In genomic region chr11:118415739-118416068, GRCh38 we compare ENCODE assay signal across 8 cellular contexts. TPM values are rescaled to one million over a fixed set of nuclear protein-coding genes. Genes with fewer than 3 reads are reported as not detected.
DNase-seq lines count a peak whose midpoint lies in the region; ATAC-seq, FAIRE-seq and TF ChIP-seq lines count a peak whose summit lies in the region.
"Had no signal": no experiment of that assay in that cellular context is flagged by ENCODE, and none has a peak within 500 bp of the region (broad histone marks: within the 10 kb centered on the region; RNA-seq: fewer than 3 reads in every experiment).

No MANE protein-coding gene starts in this region.

- no peaks in the 10 kb centered on the region for H3K9me3 Mint-ChIP-seq in activated T-helper 17 cell treated with anti-CD3 and anti-CD28 coated beads, Interleukin-2, amount 50 U/mL, for 72 hours

- peak overlapping the region; percentile 67 for H3K4me2 ChIP-seq in Karpas-422 (ENCODE audit: low read depth, low read length, poor library complexity, severe bottlenecking)

- no peak for TF ChIP-seq CTCF in kidney (IDR thresholded peaks at IDR 0.05; ENCODE audit: borderline replicate concordance, extremely low read depth, insufficient read depth)

- H3K4me1 ChIP-seq in Karpas-422 (ENCODE audit: low read length) (peaks cover 30% of the 10 kb centered on the region), kidney (ENCODE audit: control insufficient read depth in 1 of 2, insufficient read depth in 1 of 2, low read depth in 1 of 2, low read length in 2 of 2) (peaks cover 0 to 15% of the 10 kb centered on the region in 2 donors)
- H3K4me1 ChIP-seq: tibial artery had no signal

- intact Hi-C loops in kidney (cut with DNase I): no loop called here

- no peaks in the 10 kb centered on the region for H3K9me3 ChIP-seq in Karpas-422 (ENCODE audit: low read length)
- no peaks in the 10 kb centered on the region for H3K9me3 ChIP-seq in kidney (ENCODE audit: control insufficient read depth in 1 of 2, low read length in 2 of 2)
- H3K9me3 ChIP-seq: tibial artery had no signal

- peak; percentile 90 for DNase-seq in Daoy (ENCODE audit: low read depth)
- peak; percentile 78 for DNase-seq in Karpas-422
- DNase-seq in inferior parietal cortex (ENCODE audit: extremely low spot score): peak; percentile 59
- DNase-seq in kidney: no peak

- H3K27ac Mint-ChIP-seq in activated T-helper 17 cell treated with anti-CD3 and anti-CD28 coated beads, Interleukin-2, amount 50 U/mL, for 72 hours: no peak overlapping the region

- no peaks in the 10 kb centered on the region for H3K9me2 ChIP-seq in Karpas-422 (replicated peaks; ENCODE audit: insufficient read depth, low read length)

- H3K9ac ChIP-seq in Karpas-422 (ENCODE audit: low read length): peak overlapping the region; percentile 56
- no peak overlapping the region for H3K9ac ChIP-seq in kidney (ENCODE audit: low read length in 2 of 2)

- no peaks in the 10 kb centered on the region for H3K27me3 ChIP-seq in Karpas-422 (ENCODE audit: low read length)
- H3K27me3 ChIP-seq: tibial artery had no signal

- H2AFZ ChIP-seq in Karpas-422 (ENCODE audit: low read length): no peak overlapping the region

- no peaks in the 10 kb centered on the region for H3K79me2 ChIP-seq in Karpas-422 (ENCODE audit: low read length)

- no peak for FAIRE-seq in kidney (lab: Jason Lieb, UNC)

- H3K36me3 Mint-ChIP-seq in activated T-helper 17 cell treated with anti-CD3 and anti-CD28 coated beads, Interleukin-2, amount 50 U/mL, for 72 hours (ENCODE audit: low read depth): peaks cover under 1% of the 10 kb centered on the region

- H3K27me3 Mint-ChIP-seq in activated T-helper 17 cell treated with anti-CD3 and anti-CD28 coated beads, Interleukin-2, amount 50 U/mL, for 72 hours: no peaks in the 10 kb centered on the region

- peak; percentile 84 for ATAC-seq in activated T-helper 17 cell treated with anti-CD3 and anti-CD28 coated beads, Interleukin-2, amount 50 U/mL, for 72 hours (replicated peaks)
- ATAC-seq in HG02571 (IDR thresholded peaks at IDR 0.05; ENCODE audit: unreplicated experiment) (no peak), GM19467 (IDR thresholded peaks at IDR 0.05; ENCODE audit: unreplicated experiment) (no peak)

- H3K27ac ChIP-seq in Karpas-422 (ENCODE audit: low read length) (peak overlapping the region; percentile 92), kidney (ENCODE audit: low read depth in 2 of 2, low read length in 2 of 2) (no peak overlapping the region)
- H3K27ac ChIP-seq: tibial artery had no signal

- H3K4me3 ChIP-seq in Karpas-422 (ENCODE audit: low read length) (peak overlapping the region; percentile 41), kidney (ENCODE audit: low read length in 2 of 2) (no peak overlapping the region)
- H3K4me3 ChIP-seq: tibial artery had no signal

- H4K20me1 ChIP-seq in Karpas-422 (ENCODE audit: insufficient read depth, low read depth, low read length): no peaks in the 10 kb centered on the region

- no peak overlapping the region for H3K4me3 Mint-ChIP-seq in activated T-helper 17 cell treated with anti-CD3 and anti-CD28 coated beads, Interleukin-2, amount 50 U/mL, for 72 hours

- peaks cover under 1% of the 10 kb centered on the region for H3K4me1 Mint-ChIP-seq in activated T-helper 17 cell treated with anti-CD3 and anti-CD28 coated beads, Interleukin-2, amount 50 U/mL, for 72 hours

- H3K36me3 ChIP-seq in Karpas-422 (ENCODE audit: insufficient read depth, low read length) (no peaks in the 10 kb centered on the region), kidney (ENCODE audit: control insufficient read depth in 1 of 2, insufficient read depth in 2 of 2, low read length in 2 of 2) (no peaks in the 10 kb centered on the region)

RNA-seq across cellular contexts. Expression of gene ATP5MG, which starts 14.3 kb away (rescaled TPM):
- 66.2 and 69.5 TPM in 2 replicates for total RNA-seq in Daoy (2014; rRNA removed; shearing (Covaris generic))
- 80.7 and 82.4 TPM in 2 replicates for total RNA-seq in Karpas-422 (2014; rRNA removed; shearing (Covaris generic); ENCODE audit: low replicate concordance)
- total RNA-seq in activated T-helper 17 cell treated with anti-CD3 and anti-CD28 coated beads, Interleukin-2, amount 50 U/mL, for 72 hours: 100 to 1,000 TPM; 155 to 275 TPM
- total RNA-seq in kidney: 173 TPM
- 811 TPM for polyA plus RNA-seq in kidney (ENCODE audit: insufficient read depth, low read depth, low replicate concordance)

RNA-seq across cellular contexts. Expression of gene KMT2A, which starts 20.6 kb away (rescaled TPM):
- total RNA-seq in Daoy (2014; rRNA removed; shearing (Covaris generic)): 13.2 and 19.1 TPM in 2 replicates
- 37.6 and 40.7 TPM in 2 replicates for total RNA-seq in Karpas-422 (2014; rRNA removed; shearing (Covaris generic); ENCODE audit: low replicate concordance)
- total RNA-seq in activated T-helper 17 cell treated with anti-CD3 and anti-CD28 coated beads, Interleukin-2, amount 50 U/mL, for 72 hours: 100 to 1,000 TPM in 1 of 2 donors, 10 to 100 TPM in 1; 81.6 to 118 TPM
- total RNA-seq in kidney: 85.1 TPM
- polyA plus RNA-seq in kidney (ENCODE audit: insufficient read depth, low read depth, low replicate concordance): 5.6 TPM

RNA-seq across cellular contexts. Expression of gene UBE4A, which starts 56.3 kb away (rescaled TPM):
- total RNA-seq in Daoy (2014; rRNA removed; shearing (Covaris generic)): 33.8 and 34.7 TPM in 2 replicates
- total RNA-seq in Karpas-422 (2014; rRNA removed; shearing (Covaris generic); ENCODE audit: low replicate concordance): 9.7 and 26.3 TPM in 2 replicates
- total RNA-seq in activated T-helper 17 cell treated with anti-CD3 and anti-CD28 coated beads, Interleukin-2, amount 50 U/mL, for 72 hours: 10 to 100 TPM; 40.9 to 48.3 TPM
- 39.2 TPM for total RNA-seq in kidney
- polyA plus RNA-seq in kidney (ENCODE audit: insufficient read depth, low read depth, low replicate concordance): 11.2 TPM
